Comparison of ENCODE assay signal across 28 cellular contexts in the genomic region with DNA sequence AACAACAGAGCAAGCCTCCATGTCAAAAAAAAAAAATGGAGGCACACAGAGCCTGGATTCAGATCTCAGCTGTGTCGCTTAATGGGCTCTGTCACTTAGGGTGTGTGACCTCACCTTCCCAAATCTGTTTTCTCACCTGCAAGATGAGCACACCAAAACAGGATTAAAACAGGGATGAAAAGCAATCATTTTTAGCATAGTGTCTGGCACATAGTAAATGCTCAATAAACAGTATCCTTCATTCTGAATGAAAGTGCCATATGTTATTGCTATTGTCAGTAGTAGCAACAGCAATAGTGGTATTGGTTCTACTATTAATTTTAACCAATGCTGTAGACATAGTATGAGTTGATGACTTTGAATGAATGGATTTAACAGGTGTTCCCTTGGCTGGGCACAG. TPM values are rescaled to one million over a fixed set of nuclear protein-coding genes. Genes with fewer than 3 reads are reported as not detected.
A peak's percentile ranks its signal among the peaks of the same experiment; 100 is the strongest.
DNase-seq lines count a peak whose midpoint lies in the region; ATAC-seq and TF ChIP-seq lines count a peak whose summit lies in the region.
"Had no signal": no experiment of that assay in that cellular context is flagged by ENCODE, and none has a peak within 500 bp of the region (broad histone marks: within the 10 kb centered on the region; RNA-seq: fewer than 3 reads in every experiment).

No MANE protein-coding gene starts in this region.

- no peak overlapping the region for H3K4me3 ChIP-seq in gastroesophageal sphincter
- H3K4me3 ChIP-seq: GM12878, GM23248, PC-9, SJSA1 had no signal

- intact Hi-C loops in activated CD4-positive, alpha-beta T cell treated with anti-CD3 and anti-CD28 coated beads, Interleukin-2, amount 10 ng/mL, durations not matched to agents 24 days and 14 days (cut with micrococcal nuclease) = loop anchor here (5.0 kb wide), 1 partner anchor 267 kb away; no protein-coding TSS in a partner anchor

- ATAC-seq in gastroesophageal sphincter (no peak), HG03460 (IDR thresholded peaks at IDR 0.05; ENCODE audit: unreplicated experiment) (no peak), HG03565 (IDR thresholded peaks at IDR 0.05; ENCODE audit: unreplicated experiment) (no peak)
- no peak for ATAC-seq in stimulated activated naive B cell treated with anti-CD40 and anti-IgM and Interleukin-4, amounts not matched to agents 10 μg/mL and 1 μg/mL and 100 μg/mL, for 72 hours (replicated peaks)
- ATAC-seq: GM12878, Right ventricle myocardium inferior had no signal

- WGBS in gastroesophageal sphincter (ENCODE audit: low coverage in 1 of 2), 2 donors = 100% methylated on average over 1 of the region's 1 CpG

- peaks cover 20 to 44% of the 10 kb centered on the region in 2 donors for H3K36me3 Mint-ChIP-seq in stimulated activated naive B cell treated with anti-CD40 and anti-IgM and Interleukin-4, amounts not matched to agents 10 μg/mL and 1 μg/mL and 100 μg/mL, for 72 hours
- peaks cover 28% of the 10 kb centered on the region for H3K36me3 Mint-ChIP-seq in activated CD4-positive, alpha-beta T cell treated with anti-CD3 and anti-CD28 coated beads, Interleukin-2, amount 10 ng/mL, durations not matched to agents 24 days and 14 days (ENCODE audit: low read depth)

- TF ChIP-seq CTCF in gastroesophageal sphincter (IDR thresholded peaks at IDR 0.05) = no peak

- H3K36me3 ChIP-seq in gastroesophageal sphincter = peaks cover 0 to 89% of the 10 kb centered on the region in 2 donors

- no peaks in the 10 kb centered on the region for H3K27me3 ChIP-seq in gastroesophageal sphincter
- H3K27me3 ChIP-seq: SJSA1 had no signal

- TF ChIP-seq EP300 in gastroesophageal sphincter (IDR thresholded peaks at IDR 0.05) = no peak

- peaks cover 25 to 29% of the 10 kb centered on the region in 2 donors for H3K4me1 Mint-ChIP-seq in stimulated activated naive B cell treated with anti-CD40 and anti-IgM and Interleukin-4, amounts not matched to agents 10 μg/mL and 1 μg/mL and 100 μg/mL, for 72 hours
- no peaks in the 10 kb centered on the region for H3K4me1 Mint-ChIP-seq in activated CD4-positive, alpha-beta T cell treated with anti-CD3 and anti-CD28 coated beads, Interleukin-2, amount 10 ng/mL, durations not matched to agents 24 days and 14 days

- peaks cover 0 to 60% (median 10%) of the 10 kb centered on the region in 3 donors for H3K4me1 ChIP-seq in gastroesophageal sphincter

- H3K27ac ChIP-seq in angular gyrus (ENCODE audit: low read depth, low read length) (peak overlapping the region; percentile 97), gastroesophageal sphincter (peak overlapping the region in 3 of 4 donors; percentile 1 to 73 (median 62))
- H3K27ac ChIP-seq: HL-60, PC-9, SJSA1 had no signal

- H3K9me3 Mint-ChIP-seq in stimulated activated naive B cell treated with anti-CD40 and anti-IgM and Interleukin-4, amounts not matched to agents 10 μg/mL and 1 μg/mL and 100 μg/mL, for 72 hours = no peaks in the 10 kb centered on the region
- H3K9me3 Mint-ChIP-seq in activated CD4-positive, alpha-beta T cell treated with anti-CD3 and anti-CD28 coated beads, Interleukin-2, amount 10 ng/mL, durations not matched to agents 24 days and 14 days = no peaks in the 10 kb centered on the region
- H3K9me3 Mint-ChIP-seq: CD4-positive, alpha-beta memory T cell had no signal

- H3K9me3 ChIP-seq in gastroesophageal sphincter = no peaks in the 10 kb centered on the region
- H3K9me3 ChIP-seq: SJSA1 had no signal

- no peak overlapping the region for H3K4me3 Mint-ChIP-seq in stimulated activated naive B cell treated with anti-CD40 and anti-IgM and Interleukin-4, amounts not matched to agents 10 μg/mL and 1 μg/mL and 100 μg/mL, for 72 hours
- H3K4me3 Mint-ChIP-seq in activated CD4-positive, alpha-beta T cell treated with anti-CD3 and anti-CD28 coated beads, Interleukin-2, amount 10 ng/mL, durations not matched to agents 24 days and 14 days = no peak overlapping the region
- H3K4me3 Mint-ChIP-seq: CD4-positive, alpha-beta memory T cell had no signal

- TF ChIP-seq POLR2A in gastroesophageal sphincter (IDR thresholded peaks at IDR 0.05) = no peak

- no peaks in the 10 kb centered on the region for H3K27me3 Mint-ChIP-seq in stimulated activated naive B cell treated with anti-CD40 and anti-IgM and Interleukin-4, amounts not matched to agents 10 μg/mL and 1 μg/mL and 100 μg/mL, for 72 hours
- H3K27me3 Mint-ChIP-seq in activated CD4-positive, alpha-beta T cell treated with anti-CD3 and anti-CD28 coated beads, Interleukin-2, amount 10 ng/mL, durations not matched to agents 24 days and 14 days = no peaks in the 10 kb centered on the region
- H3K27me3 Mint-ChIP-seq: CD4-positive, alpha-beta memory T cell had no signal

- peak overlapping the region; percentile 5 for H3K27ac Mint-ChIP-seq in stimulated activated naive B cell treated with anti-CD40 and anti-IgM and Interleukin-4, amounts not matched to agents 10 μg/mL and 1 μg/mL and 100 μg/mL, for 72 hours
- H3K27ac Mint-ChIP-seq in activated CD4-positive, alpha-beta T cell treated with anti-CD3 and anti-CD28 coated beads, Interleukin-2, amount 10 ng/mL, durations not matched to agents 24 days and 14 days = no peak overlapping the region
- H3K27ac Mint-ChIP-seq: CD4-positive, alpha-beta memory T cell had no signal

- no peak for DNase-seq in stimulated activated naive B cell treated with anti-CD40 and anti-IgM and Interleukin-4, amounts not matched to agents 10 μg/mL and 1 μg/mL and 100 μg/mL, for 72 hours
- no peak for DNase-seq in activated CD4-positive, alpha-beta T cell treated with anti-CD3 and anti-CD28 coated beads, Interleukin-2, amount 10 ng/mL, durations not matched to agents 24 days and 14 days
- DNase-seq in NCI-H2196 (lab: John Stamatoyannopoulos, UW; ENCODE audit: unreplicated experiment) = no peak
- DNase-seq: C1 segment of cervical spinal cord; CD4-positive, alpha-beta memory T cell; COR-L47; DMS53; GM23248; H7; Karpas-422; MV-4-11; NCI-H1105 treated with DMSO at 0.1 percent for 48 hours; NCI-H146; NCI-H1930; NCI-H2107; NCI-H446; NCI-H524 treated with DMSO at 0.1 percent for 48 hours; NCI-H774; PC-9 had no signal

RNA-seq across cellular contexts. Expression of gene SAMD4B, which starts 23.3 kb away (rescaled TPM):
- 100 to 1,000 TPM in 1 of 4 donors, 10 to 100 TPM in 3; 68.2 to 121 (median 92.8) TPM for total RNA-seq in gastroesophageal sphincter
- total RNA-seq in activated CD4-positive, alpha-beta T cell treated with anti-CD3 and anti-CD28 coated beads, Interleukin-2, amount 10 ng/mL, durations not matched to agents 24 days and 14 days = 68.9 and 71.4 TPM in 2 replicates

RNA-seq across cellular contexts. Expression of gene PAF1, which starts 25.4 kb away (rescaled TPM):
- total RNA-seq in gastroesophageal sphincter = 10 to 100 TPM; 32.8 to 48.0 (median 44.0) TPM
- 47.1 and 50.6 TPM in 2 replicates for total RNA-seq in activated CD4-positive, alpha-beta T cell treated with anti-CD3 and anti-CD28 coated beads, Interleukin-2, amount 10 ng/mL, durations not matched to agents 24 days and 14 days

RNA-seq across cellular contexts. Expression of gene MED29, which starts 25.6 kb away (rescaled TPM):
- total RNA-seq in gastroesophageal sphincter = 10 to 100 TPM; 30.0 to 50.7 (median 36.4) TPM
- total RNA-seq in activated CD4-positive, alpha-beta T cell treated with anti-CD3 and anti-CD28 coated beads, Interleukin-2, amount 10 ng/mL, durations not matched to agents 24 days and 14 days = 36.0 and 38.7 TPM in 2 replicates

RNA-seq across cellular contexts. Expression of gene GMFG, which starts 29.7 kb away (rescaled TPM):
- 10 to 100 TPM in 3 of 4 donors, 1 to 10 TPM in 1; 5.2 to 19.5 (median 14.8) TPM for total RNA-seq in gastroesophageal sphincter
- 328 and 330 TPM in 2 replicates for total RNA-seq in activated CD4-positive, alpha-beta T cell treated with anti-CD3 and anti-CD28 coated beads, Interleukin-2, amount 10 ng/mL, durations not matched to agents 24 days and 14 days
- total RNA-seq: A673, GM23248, H7, PC-9 had no signal

RNA-seq across cellular contexts. Expression of gene ZFP36, which starts 41.1 kb away (rescaled TPM):
- total RNA-seq in gastroesophageal sphincter = 100 to 1,000 TPM in 3 of 4 donors, 10 to 100 TPM in 1; 78.6 to 276 (median 158) TPM
- 35.7 and 39.9 TPM in 2 replicates for total RNA-seq in activated CD4-positive, alpha-beta T cell treated with anti-CD3 and anti-CD28 coated beads, Interleukin-2, amount 10 ng/mL, durations not matched to agents 24 days and 14 days
